ENCODE assay signal across 1 cellular context in the genomic region with DNA sequence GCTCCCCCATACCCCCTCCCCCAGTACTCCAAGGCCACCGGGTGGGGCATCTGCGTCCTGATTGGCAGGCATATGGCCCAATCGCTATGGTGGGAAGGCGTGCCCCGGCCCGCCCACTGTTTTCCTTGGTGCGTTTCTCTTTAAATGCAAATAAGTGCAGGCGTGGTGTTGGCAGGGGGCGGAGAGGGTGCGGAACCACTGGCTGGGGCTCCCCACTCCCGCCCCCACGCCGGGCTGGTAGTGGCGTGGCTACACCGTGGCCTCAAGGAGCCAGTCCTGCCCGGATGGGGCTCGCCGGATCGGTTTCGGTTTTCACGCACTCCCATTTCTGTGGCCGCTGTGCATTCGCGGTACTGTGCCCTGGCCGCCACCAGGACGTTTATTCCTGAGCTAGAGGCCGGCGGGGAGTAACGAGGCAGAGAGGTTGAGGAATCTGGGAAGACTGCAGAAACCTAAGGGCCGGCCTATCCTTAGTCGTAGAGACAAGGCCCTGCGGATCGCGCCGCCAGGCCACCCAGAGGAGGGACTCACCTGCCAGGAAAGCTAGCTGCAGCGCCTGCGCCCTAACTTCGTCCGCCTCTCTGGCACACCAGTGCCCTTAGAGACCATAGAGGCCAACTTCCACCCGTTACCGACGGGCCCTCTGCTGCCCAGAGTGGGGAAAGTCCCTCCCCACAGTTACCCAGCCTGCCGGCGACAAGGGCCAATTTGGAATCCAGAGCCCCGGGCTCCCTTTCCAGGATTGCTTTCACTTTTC.
TF ChIP-seq lines count a peak whose summit lies in the region.

No MANE protein-coding gene starts in this region.

TF ChIP-seq in GM12878, 131 proteins besides CTCF, POLR2A, EP300 and RAD21 (continued from another document and continues in another):
- TF ChIP-seq RCOR1 (conservative IDR thresholded peaks at IDR 0.05; ENCODE audit: low read depth, low read length) (no peak), CHD4 (IDR thresholded peaks at IDR 0.05) (no peak), PML (IDR thresholded peaks at IDR 0.05; ENCODE audit: low read length) (0 out of 2 replicates have a peak, but pooled peaks have one; percentile 39), SUPT20H (IDR thresholded peaks at IDR 0.05; ENCODE audit: borderline replicate concordance, control insufficient read depth, low read depth, low read length) (no peak), IKZF1 (conservative IDR thresholded peaks at IDR 0.05) (peak; percentile 73), SREBF1 (IDR thresholded peaks at IDR 0.05; ENCODE audit: low read length) (no peak), BACH1 (IDR thresholded peaks at IDR 0.05; ENCODE audit: borderline replicate concordance) (no peak), MLLT1 (IDR thresholded peaks at IDR 0.05) (0 out of 2 replicates have a peak, but pooled peaks have one; percentile 41), CREM (IDR thresholded peaks at IDR 0.05; ENCODE audit: low read depth) (peak; percentile 20; the same call in 1 of the 2 replicates), TBL1XR1 (IDR thresholded peaks at IDR 0.05; ENCODE audit: low read depth, low read length) (0 out of 2 replicates have a peak, but pooled peaks have one; percentile 40), ZSCAN29 (IDR thresholded peaks at IDR 0.05) (peak; percentile 8; the same call in 1 of the 2 replicates), CBFB (IDR thresholded peaks at IDR 0.05; ENCODE audit: low read depth) (peak; percentile 69), EZH2 (IDR thresholded peaks at IDR 0.05; ENCODE audit: borderline replicate concordance, control insufficient read depth, low read depth, low read length) (no peak), SKIL (IDR thresholded peaks at IDR 0.05; ENCODE audit: low read depth, poor library complexity, severe bottlenecking) (no peak), CREB1 (IDR thresholded peaks at IDR 0.05; ENCODE audit: low read depth) (peak; percentile 36; the same call in 1 of the 2 replicates), SRF (IDR thresholded peaks at IDR 0.05; ENCODE audit: low read depth in 2 of 2, low read length in 2 of 2) (no peak), SP1 (IDR thresholded peaks at IDR 0.05; ENCODE audit: low read depth, low read length) (peak; percentile 95), JUND (IDR thresholded peaks at IDR 0.05; ENCODE audit: low read depth, low read length) (no peak), POLR2AphosphoS5 (IDR thresholded peaks at IDR 0.05; ENCODE audit: low read length) (peak; percentile 84), RELB (IDR thresholded peaks at IDR 0.05; ENCODE audit: low read depth) (peak; percentile 42; the same call in 1 of the 2 replicates), PAX5 (IDR thresholded peaks at IDR 0.05; ENCODE audit: borderline replicate concordance, low read depth, low read length) (no peak), STAT1 (conservative IDR thresholded peaks at IDR 0.05) (no peak), POU2F2 (IDR thresholded peaks at IDR 0.05; ENCODE audit: borderline replicate concordance, low read depth, low read length) (peak; percentile 97), RUNX3 (IDR thresholded peaks at IDR 0.05; ENCODE audit: low read length) (peak; percentile 44), TARDBP (IDR thresholded peaks at IDR 0.05; ENCODE audit: borderline replicate concordance) (no peak), HDGF (IDR thresholded peaks at IDR 0.05) (no peak), ZNF24 (IDR thresholded peaks at IDR 0.05) (no peak), EGR1 (IDR thresholded peaks at IDR 0.05; ENCODE audit: borderline replicate concordance in 1 of 2, low read depth in 2 of 2, low read length in 2 of 2) (peak in 1 of 2 experiments; percentile 68; a peak in 2 of 3 replicates), TCF7 (IDR thresholded peaks at IDR 0.05; ENCODE audit: borderline replicate concordance) (0 out of 2 replicates have a peak, but pooled peaks have one; percentile 7), CUX1 (IDR thresholded peaks at IDR 0.05; ENCODE audit: insufficient replicate concordance, low read depth, low read length) (no peak), NBN (IDR thresholded peaks at IDR 0.05) (0 out of 2 replicates have a peak, but pooled peaks have one; percentile 30), TCF12 (IDR thresholded peaks at IDR 0.05; ENCODE audit: low read depth, low read length) (no peak)
- TF ChIP-seq, protein P1, sequence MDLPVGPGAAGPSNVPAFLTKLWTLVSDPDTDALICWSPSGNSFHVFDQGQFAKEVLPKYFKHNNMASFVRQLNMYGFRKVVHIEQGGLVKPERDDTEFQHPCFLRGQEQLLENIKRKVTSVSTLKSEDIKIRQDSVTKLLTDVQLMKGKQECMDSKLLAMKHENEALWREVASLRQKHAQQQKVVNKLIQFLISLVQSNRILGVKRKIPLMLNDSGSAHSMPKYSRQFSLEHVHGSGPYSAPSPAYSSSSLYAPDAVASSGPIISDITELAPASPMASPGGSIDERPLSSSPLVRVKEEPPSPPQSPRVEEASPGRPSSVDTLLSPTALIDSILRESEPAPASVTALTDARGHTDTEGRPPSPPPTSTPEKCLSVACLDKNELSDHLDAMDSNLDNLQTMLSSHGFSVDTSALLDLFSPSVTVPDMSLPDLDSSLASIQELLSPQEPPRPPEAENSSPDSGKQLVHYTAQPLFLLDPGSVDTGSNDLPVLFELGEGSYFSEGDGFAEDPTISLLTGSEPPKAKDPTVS (IDR thresholded peaks at IDR 0.05; ENCODE audit: low read depth, low read length): no peak
- TF ChIP-seq, protein P2, sequence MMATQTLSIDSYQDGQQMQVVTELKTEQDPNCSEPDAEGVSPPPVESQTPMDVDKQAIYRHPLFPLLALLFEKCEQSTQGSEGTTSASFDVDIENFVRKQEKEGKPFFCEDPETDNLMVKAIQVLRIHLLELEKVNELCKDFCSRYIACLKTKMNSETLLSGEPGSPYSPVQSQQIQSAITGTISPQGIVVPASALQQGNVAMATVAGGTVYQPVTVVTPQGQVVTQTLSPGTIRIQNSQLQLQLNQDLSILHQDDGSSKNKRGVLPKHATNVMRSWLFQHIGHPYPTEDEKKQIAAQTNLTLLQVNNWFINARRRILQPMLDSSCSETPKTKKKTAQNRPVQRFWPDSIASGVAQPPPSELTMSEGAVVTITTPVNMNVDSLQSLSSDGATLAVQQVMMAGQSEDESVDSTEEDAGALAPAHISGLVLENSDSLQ (IDR thresholded peaks at IDR 0.05): peak; percentile 98
- TF ChIP-seq, protein P3, sequence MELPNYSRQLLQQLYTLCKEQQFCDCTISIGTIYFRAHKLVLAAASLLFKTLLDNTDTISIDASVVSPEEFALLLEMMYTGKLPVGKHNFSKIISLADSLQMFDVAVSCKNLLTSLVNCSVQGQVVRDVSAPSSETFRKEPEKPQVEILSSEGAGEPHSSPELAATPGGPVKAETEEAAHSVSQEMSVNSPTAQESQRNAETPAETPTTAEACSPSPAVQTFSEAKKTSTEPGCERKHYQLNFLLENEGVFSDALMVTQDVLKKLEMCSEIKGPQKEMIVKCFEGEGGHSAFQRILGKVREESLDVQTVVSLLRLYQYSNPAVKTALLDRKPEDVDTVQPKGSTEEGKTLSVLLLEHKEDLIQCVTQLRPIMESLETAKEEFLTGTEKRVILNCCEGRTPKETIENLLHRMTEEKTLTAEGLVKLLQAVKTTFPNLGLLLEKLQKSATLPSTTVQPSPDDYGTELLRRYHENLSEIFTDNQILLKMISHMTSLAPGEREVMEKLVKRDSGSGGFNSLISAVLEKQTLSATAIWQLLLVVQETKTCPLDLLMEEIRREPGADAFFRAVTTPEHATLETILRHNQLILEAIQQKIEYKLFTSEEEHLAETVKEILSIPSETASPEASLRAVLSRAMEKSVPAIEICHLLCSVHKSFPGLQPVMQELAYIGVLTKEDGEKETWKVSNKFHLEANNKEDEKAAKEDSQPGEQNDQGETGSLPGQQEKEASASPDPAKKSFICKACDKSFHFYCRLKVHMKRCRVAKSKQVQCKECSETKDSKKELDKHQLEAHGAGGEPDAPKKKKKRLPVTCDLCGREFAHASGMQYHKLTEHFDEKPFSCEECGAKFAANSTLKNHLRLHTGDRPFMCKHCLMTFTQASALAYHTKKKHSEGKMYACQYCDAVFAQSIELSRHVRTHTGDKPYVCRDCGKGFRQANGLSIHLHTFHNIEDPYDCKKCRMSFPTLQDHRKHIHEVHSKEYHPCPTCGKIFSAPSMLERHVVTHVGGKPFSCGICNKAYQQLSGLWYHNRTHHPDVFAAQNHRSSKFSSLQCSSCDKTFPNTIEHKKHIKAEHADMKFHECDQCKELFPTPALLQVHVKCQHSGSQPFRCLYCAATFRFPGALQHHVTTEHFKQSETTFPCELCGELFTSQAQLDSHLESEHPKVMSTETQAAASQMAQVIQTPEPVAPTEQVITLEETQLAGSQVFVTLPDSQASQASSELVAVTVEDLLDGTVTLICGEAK (IDR thresholded peaks at IDR 0.05; ENCODE audit: borderline replicate concordance): no peak
